In the genomic region with DNA sequence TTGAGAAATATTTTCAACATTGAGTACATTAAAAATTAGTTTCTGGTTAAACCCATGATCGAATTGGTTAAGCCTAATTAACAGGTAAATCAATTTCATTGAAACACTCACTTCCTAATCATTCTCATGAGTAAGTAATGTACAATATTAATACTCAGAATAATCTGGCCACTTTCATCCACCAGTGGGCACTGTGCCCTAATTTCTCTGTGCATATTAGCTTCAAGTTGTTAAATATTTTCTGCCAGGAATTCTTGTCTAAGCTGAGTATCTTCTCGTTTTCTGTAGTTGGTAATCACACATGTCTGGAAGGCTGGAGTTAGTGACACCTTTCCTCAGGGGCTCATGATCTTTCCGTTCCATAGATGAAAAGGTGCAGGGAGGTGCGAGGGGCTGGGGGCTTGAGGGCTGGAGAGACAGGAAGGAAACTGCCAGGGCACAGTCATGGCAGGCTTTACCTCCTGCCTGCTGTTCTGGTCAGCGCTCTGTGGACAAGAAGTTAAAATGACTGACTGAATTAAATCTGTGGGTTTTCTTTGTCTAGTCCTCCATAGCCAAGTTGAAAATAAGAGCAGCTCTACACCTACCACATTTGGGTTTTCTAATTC, we compare ENCODE assay signal across 8 cellular contexts.
DNase-seq lines count a peak whose midpoint lies in the region; ATAC-seq, FAIRE-seq and TF ChIP-seq lines count a peak whose summit lies in the region.

No MANE protein-coding gene starts in this region.

- no peak overlapping the region for H3K27ac Mint-ChIP-seq in activated CD8-positive, alpha-beta T cell treated with anti-CD3 and anti-CD28 coated beads for 36 hours

- H3K27me3 Mint-ChIP-seq in activated CD8-positive, alpha-beta T cell treated with anti-CD3 and anti-CD28 coated beads for 36 hours, result peaks cover 5% of the 10 kb centered on the region

- POLR2A ChIA-PET in activated CD8-positive, alpha-beta T cell treated with anti-CD3 and anti-CD28 coated beads for 36 hours (lab: Charles Lee), result no interaction called here

- H3K36me3 Mint-ChIP-seq in activated CD8-positive, alpha-beta T cell treated with anti-CD3 and anti-CD28 coated beads for 36 hours (ENCODE audit: low read depth), result no peaks in the 10 kb centered on the region

- peak; percentile 43 for DNase-seq in A172 (ENCODE audit: low spot score)
- DNase-seq in DMS 273 treated with DMSO at 0.1 percent for 48 hours (lab: John Stamatoyannopoulos, UW), result peak; percentile 55
- peak; percentile 79 for DNase-seq in NAMALWA (ENCODE audit: low spot score)
- peak; percentile 60 for DNase-seq in activated CD8-positive, alpha-beta T cell treated with anti-CD3 and anti-CD28 coated beads for 36 hours
- DNase-seq in iris pigment epithelial cell (ENCODE audit: low read depth), result peak; percentile 45
- DNase-seq in urothelium cell line (ENCODE audit: low spot score), result peak; percentile 44

- no peak overlapping the region for H3K4me3 Mint-ChIP-seq in activated CD8-positive, alpha-beta T cell treated with anti-CD3 and anti-CD28 coated beads for 36 hours

- CTCF ChIA-PET in activated CD8-positive, alpha-beta T cell treated with anti-CD3 and anti-CD28 coated beads for 36 hours (lab: Charles Lee), result interaction anchor here (0.8 to 3.8 kb wide), 10 partner anchors 11 to 183 kb away, joined by 3 to 30 read pairs (median 4); no protein-coding TSS in a partner anchor

- FAIRE-seq in urothelium cell line (lab: Jason Lieb, UNC), result no peak

- H3K4me1 Mint-ChIP-seq in activated CD8-positive, alpha-beta T cell treated with anti-CD3 and anti-CD28 coated beads for 36 hours (ENCODE audit: low read depth), result peaks cover 6% of the 10 kb centered on the region

- TF ChIP-seq CTCF in activated CD8-positive, alpha-beta T cell treated with anti-CD3 and anti-CD28 coated beads for 36 hours (IDR thresholded peaks at IDR 0.05), result peak; percentile 66

- H3K9me3 Mint-ChIP-seq in activated CD8-positive, alpha-beta T cell treated with anti-CD3 and anti-CD28 coated beads for 36 hours, result no peaks in the 10 kb centered on the region

- intact Hi-C loops in activated CD8-positive, alpha-beta T cell treated with anti-CD3 and anti-CD28 coated beads for 36 hours (cut with micrococcal nuclease), result loop anchor here (5.0 kb wide), 2 partner anchors 44 to 184 kb away; no protein-coding TSS in a partner anchor

- ATAC-seq in activated CD8-positive, alpha-beta T cell treated with anti-CD3 and anti-CD28 coated beads for 36 hours, result no peak
- ATAC-seq in HG03280 (IDR thresholded peaks at IDR 0.05; ENCODE audit: unreplicated experiment), result no peak
- no peak for ATAC-seq in HG03196 (IDR thresholded peaks at IDR 0.05; ENCODE audit: unreplicated experiment)
